1 cellular context compared by ENCODE assay signal in genomic region chr13:93248627-93249047, GRCh38.
TF ChIP-seq lines count a peak whose summit lies in the region.

No MANE protein-coding gene starts in this region.

TF ChIP-seq in HepG2, 621 proteins besides CTCF, POLR2A, EP300 and RAD21 (continued from another document and continues in another):
- TF ChIP-seq PRDM4 (CRISPR knock-in tag; IDR thresholded peaks at IDR 0.05; ENCODE audit: borderline replicate concordance) (no peak), ATF3 (CRISPR knock-in tag; IDR thresholded peaks at IDR 0.05) (0 out of 2 replicates have a peak, but pooled peaks have one; percentile 30), ZNF550 (CRISPR knock-in tag; IDR thresholded peaks at IDR 0.05; ENCODE audit: borderline replicate concordance) (no peak), BRCA1 (CRISPR knock-in tag; IDR thresholded peaks at IDR 0.05) (peak; percentile 84; the same call in 1 of the 2 replicates), HOMEZ (CRISPR knock-in tag; IDR thresholded peaks at IDR 0.05; ENCODE audit: low read depth) (peak; percentile 84), NFKBIZ (CRISPR knock-in tag; IDR thresholded peaks at IDR 0.05) (0 out of 2 replicates have a peak, but pooled peaks have one; percentile 30), ZNF788 (CRISPR knock-in tag; IDR thresholded peaks at IDR 0.05; ENCODE audit: borderline replicate concordance) (peak; percentile 73; the same call in 1 of the 2 replicates), ZNF883 (CRISPR knock-in tag; IDR thresholded peaks at IDR 0.05; ENCODE audit: not compliant biosample characterization) (peak; percentile 29), NR2C2 (CRISPR knock-in tag; IDR thresholded peaks at IDR 0.05; ENCODE audit: borderline replicate concordance) (no peak), PAXIP1 (CRISPR knock-in tag; conservative IDR thresholded peaks at IDR 0.05) (no peak; the same call in 1 of the 2 replicates), ZNF124 (CRISPR knock-in tag; IDR thresholded peaks at IDR 0.05) (peak; percentile 84), KMT2A (CRISPR knock-in tag; IDR thresholded peaks at IDR 0.05) (peak; percentile 95), ZMYM2 (CRISPR knock-in tag; IDR thresholded peaks at IDR 0.05) (no peak), PATZ1 (CRISPR knock-in tag; IDR thresholded peaks at IDR 0.05) (peak; percentile 47), ZNF280B (CRISPR knock-in tag; IDR thresholded peaks at IDR 0.05; ENCODE audit: borderline replicate concordance) (no peak), HMG20A (CRISPR knock-in tag; IDR thresholded peaks at IDR 0.05; ENCODE audit: borderline replicate concordance) (peak; percentile 57; the same call in 1 of the 2 replicates), ZNF274 (CRISPR knock-in tag; IDR thresholded peaks at IDR 0.05) (peak; percentile 59; the same call in 1 of the 2 replicates), SNAPC4 (CRISPR knock-in tag; IDR thresholded peaks at IDR 0.05) (no peak), NCOA2 (CRISPR knock-in tag; IDR thresholded peaks at IDR 0.05) (peak; percentile 54; the same call in 1 of the 2 replicates), ZSCAN20 (CRISPR knock-in tag; IDR thresholded peaks at IDR 0.05; ENCODE audit: borderline replicate concordance) (peak; percentile 84; the same call in 1 of the 2 replicates), ELF4 (CRISPR knock-in tag; IDR thresholded peaks at IDR 0.05; ENCODE audit: borderline replicate concordance) (no peak), ZNF296 (CRISPR knock-in tag; conservative IDR thresholded peaks at IDR 0.05) (no peak), RNF2 (conservative IDR thresholded peaks at IDR 0.05; ENCODE audit: low read depth) (no peak), CBX5 (CRISPR knock-in tag; IDR thresholded peaks at IDR 0.05; ENCODE audit: borderline replicate concordance) (peak; percentile 95; the same call in 1 of the 2 replicates), RBM22 (optimal IDR thresholded peaks at IDR 0.05; ENCODE audit: low read length) (no peak), ZNF609 (CRISPR knock-in tag; IDR thresholded peaks at IDR 0.05; ENCODE audit: borderline replicate concordance) (peak; percentile 64; the same call in 1 of the 2 replicates), KDM3A (CRISPR knock-in tag; IDR thresholded peaks at IDR 0.05; ENCODE audit: low read depth) (peak; percentile 81), CBX1 (IDR thresholded peaks at IDR 0.05; ENCODE audit: low read depth) (peak; percentile 90)
